In genomic region chr5:156947933-156948332, GRCh38 we compare ENCODE assay signal across 19 cellular contexts. TPM values are rescaled to one million over a fixed set of nuclear protein-coding genes. Genes with fewer than 3 reads are reported as not detected.
DNase-seq lines count a peak whose midpoint lies in the region; ATAC-seq and TF ChIP-seq lines count a peak whose summit lies in the region.
"Had no signal": no experiment of that assay in that cellular context is flagged by ENCODE, and none has a peak within 500 bp of the region (broad histone marks: within the 10 kb centered on the region; RNA-seq: fewer than 3 reads in every experiment).

No MANE protein-coding gene starts in this region.

- no peaks in the 10 kb centered on the region for H3K27me3 ChIP-seq in testis

- peaks cover 4% of the 10 kb centered on the region for H3K27me3 Mint-ChIP-seq in activated naive CD4-positive, alpha-beta T cell treated with anti-CD3 and anti-CD28 coated beads, Interleukin-2, amount 10 ng/mL, durations not matched to agents 7 days and 5 days
- no peaks in the 10 kb centered on the region for H3K27me3 Mint-ChIP-seq in T-helper 2 cell treated with Interferon-gamma antibody and Interleukin-4, amounts not matched to agents 5 μg/mL and 100 μg/mL, for 36 hours (ENCODE audit: low read depth)
- H3K27me3 Mint-ChIP-seq in activated naive CD8-positive, alpha-beta T cell treated with anti-CD3 and anti-CD28 coated beads, Interleukin-2, amount 10 ng/mL, durations not matched to agents 7 days and 5 days: no peaks in the 10 kb centered on the region

- no peak overlapping the region for H3K27ac Mint-ChIP-seq in activated naive CD4-positive, alpha-beta T cell treated with anti-CD3 and anti-CD28 coated beads, Interleukin-2, amount 10 ng/mL, durations not matched to agents 7 days and 5 days
- peak overlapping the region; percentile 34 for H3K27ac Mint-ChIP-seq in T-helper 2 cell treated with Interferon-gamma antibody and Interleukin-4, amounts not matched to agents 5 μg/mL and 100 μg/mL, for 36 hours
- H3K27ac Mint-ChIP-seq in activated naive CD8-positive, alpha-beta T cell treated with anti-CD3 and anti-CD28 coated beads, Interleukin-2, amount 10 ng/mL, durations not matched to agents 7 days and 5 days: peak overlapping the region; percentile 67
- H3K27ac Mint-ChIP-seq: CD14-positive monocyte, IgD-negative memory B cell had no signal

- intact Hi-C loops in testis (cut with DNase I; ENCODE audit: low total_unique reads): no loop called here

- no peak overlapping the region for H3K27ac ChIP-seq in testis
- H3K27ac ChIP-seq: GM23248 had no signal

- CTCF ChIA-PET in activated naive CD4-positive, alpha-beta T cell treated with anti-CD3 and anti-CD28 coated beads, Interleukin-2, amount 10 ng/mL, durations not matched to agents 7 days and 5 days (lab: Charles Lee): interaction anchor here (1.6 kb wide), 1 partner anchor 76 kb away, joined by 4 read pairs; no protein-coding TSS in a partner anchor

- H3K36me3 Mint-ChIP-seq in activated naive CD4-positive, alpha-beta T cell treated with anti-CD3 and anti-CD28 coated beads, Interleukin-2, amount 10 ng/mL, durations not matched to agents 7 days and 5 days: peaks cover 39% of the 10 kb centered on the region
- H3K36me3 Mint-ChIP-seq in T-helper 2 cell treated with Interferon-gamma antibody and Interleukin-4, amounts not matched to agents 5 μg/mL and 100 μg/mL, for 36 hours (ENCODE audit: low read depth): peaks cover 6% of the 10 kb centered on the region
- peaks cover 47% of the 10 kb centered on the region for H3K36me3 Mint-ChIP-seq in activated naive CD8-positive, alpha-beta T cell treated with anti-CD3 and anti-CD28 coated beads, Interleukin-2, amount 10 ng/mL, durations not matched to agents 7 days and 5 days
- H3K36me3 Mint-ChIP-seq: CD14-positive monocyte, IgD-negative memory B cell had no signal

- no peaks in the 10 kb centered on the region for H3K4me1 ChIP-seq in testis

- TF ChIP-seq CTCF in testis (IDR thresholded peaks at IDR 0.05): no peak

- H3K4me1 Mint-ChIP-seq in activated naive CD4-positive, alpha-beta T cell treated with anti-CD3 and anti-CD28 coated beads, Interleukin-2, amount 10 ng/mL, durations not matched to agents 7 days and 5 days: peaks cover 26% of the 10 kb centered on the region
- H3K4me1 Mint-ChIP-seq in T-helper 2 cell treated with Interferon-gamma antibody and Interleukin-4, amounts not matched to agents 5 μg/mL and 100 μg/mL, for 36 hours (ENCODE audit: low read depth): peaks cover 15% of the 10 kb centered on the region
- H3K4me1 Mint-ChIP-seq in activated naive CD8-positive, alpha-beta T cell treated with anti-CD3 and anti-CD28 coated beads, Interleukin-2, amount 10 ng/mL, durations not matched to agents 7 days and 5 days: peaks cover 31% of the 10 kb centered on the region
- H3K4me1 Mint-ChIP-seq: CD14-positive monocyte, IgD-negative memory B cell had no signal

- peak; percentile 89 for ATAC-seq in activated naive CD8-positive, alpha-beta T cell treated with anti-CD3 and anti-CD28 coated beads, Interleukin-2, amount 10 ng/mL, durations not matched to agents 7 days and 5 days (ENCODE audit: low read depth)
- ATAC-seq: Panc1 had no signal

- POLR2A ChIA-PET in activated naive CD8-positive, alpha-beta T cell treated with anti-CD3 and anti-CD28 coated beads, Interleukin-2, amount 10 ng/mL, durations not matched to agents 7 days and 5 days (lab: Charles Lee): no interaction called here

- H3K4me3 Mint-ChIP-seq in activated naive CD4-positive, alpha-beta T cell treated with anti-CD3 and anti-CD28 coated beads, Interleukin-2, amount 10 ng/mL, durations not matched to agents 7 days and 5 days: no peak overlapping the region
- H3K4me3 Mint-ChIP-seq in T-helper 2 cell treated with Interferon-gamma antibody and Interleukin-4, amounts not matched to agents 5 μg/mL and 100 μg/mL, for 36 hours: no peak overlapping the region
- peak overlapping the region; percentile 13 for H3K4me3 Mint-ChIP-seq in activated naive CD8-positive, alpha-beta T cell treated with anti-CD3 and anti-CD28 coated beads, Interleukin-2, amount 10 ng/mL, durations not matched to agents 7 days and 5 days
- H3K4me3 Mint-ChIP-seq: CD14-positive monocyte, IgD-negative memory B cell had no signal

- no peaks in the 10 kb centered on the region for H3K9me3 ChIP-seq in testis

- peaks cover 12% of the 10 kb centered on the region for H3K9me3 Mint-ChIP-seq in activated naive CD4-positive, alpha-beta T cell treated with anti-CD3 and anti-CD28 coated beads, Interleukin-2, amount 10 ng/mL, durations not matched to agents 7 days and 5 days
- H3K9me3 Mint-ChIP-seq in T-helper 2 cell treated with Interferon-gamma antibody and Interleukin-4, amounts not matched to agents 5 μg/mL and 100 μg/mL, for 36 hours: no peaks in the 10 kb centered on the region
- H3K9me3 Mint-ChIP-seq in activated naive CD8-positive, alpha-beta T cell treated with anti-CD3 and anti-CD28 coated beads, Interleukin-2, amount 10 ng/mL, durations not matched to agents 7 days and 5 days: peaks cover 8% of the 10 kb centered on the region

- WGBS in testis, 2 donors: 73 to 84% methylated on average over 3 of the region's 3 CpGs

- H3K4me3 ChIP-seq in testis: no peak overlapping the region
- H3K4me3 ChIP-seq: GM23248 had no signal

- H3K36me3 ChIP-seq in testis (ENCODE audit: low read depth, missing control alignments): no peaks in the 10 kb centered on the region

- no peak for TF ChIP-seq POLR2A in testis (IDR thresholded peaks at IDR 0.05)

- peak; percentile 74 for DNase-seq in NCI-H2227 (lab: John Stamatoyannopoulos, UW; ENCODE audit: unreplicated experiment)
- DNase-seq in NCI-H2227 treated with DMSO at 0.1 percent for 48 hours (lab: John Stamatoyannopoulos, UW): no peak
- peak; percentile 67 for DNase-seq in activated naive CD4-positive, alpha-beta T cell treated with anti-CD3 and anti-CD28 coated beads, Interleukin-2, amount 10 ng/mL, durations not matched to agents 7 days and 5 days
- no peak for DNase-seq in activated naive CD4-positive, alpha-beta T cell (lab: John Stamatoyannopoulos, UW)
- DNase-seq in T-helper 2 cell treated with Interferon-gamma antibody and Interleukin-4, amounts not matched to agents 5 μg/mL and 100 μg/mL, for 36 hours (ENCODE audit: low spot score): peak; percentile 32
- DNase-seq in activated naive CD8-positive, alpha-beta T cell treated with anti-CD3 and anti-CD28 coated beads, Interleukin-2, amount 10 ng/mL, durations not matched to agents 7 days and 5 days: peak; percentile 61
- no peak for DNase-seq in islet precursor cell
- DNase-seq in testis: no peak
- DNase-seq: Calu3, GM23248, NCI-H1694, NCI-H2107, NCI-H69, Right ventricle myocardium superior had no signal

RNA-seq across cellular contexts. Expression of gene TIMD4, which starts 15.1 kb away (rescaled TPM):
- 1 to 10 TPM; 3.7 to 4.9 TPM for total RNA-seq in activated naive CD8-positive, alpha-beta T cell treated with anti-CD3 and anti-CD28 coated beads, Interleukin-2, amount 10 ng/mL, durations not matched to agents 7 days and 5 days
- 10 to 100 TPM; 34.4 to 78.0 TPM for total RNA-seq in testis
- polyA plus RNA-seq in testis (ENCODE audit: insufficient read depth, low read depth, low replicate concordance): 197 TPM
- total RNA-seq: A172, Calu3, GM23248, HT-29, Right ventricle myocardium superior had no signal
- polyA plus RNA-seq: GM23248, IgD-negative memory B cell had no signal

Comparison
In these comparisons a context has a peak if more than half of its experiments do, and no peak if none do; other contexts are left out.
1. DNase-seq: peak in NCI-H2227 (single experiment), activated naive CD4-positive, alpha-beta T cell treated with anti-CD3 and anti-CD28 coated beads, Interleukin-2, amount 10 ng/mL, durations not matched to agents 7 days and 5 days (single experiment), T-helper 2 cell treated with Interferon-gamma antibody and Interleukin-4, amounts not matched to agents 5 μg/mL and 100 μg/mL, for 36 hours (single experiment) and activated naive CD8-positive, alpha-beta T cell treated with anti-CD3 and anti-CD28 coated beads, Interleukin-2, amount 10 ng/mL, durations not matched to agents 7 days and 5 days (single experiment); none in NCI-H2227 treated with DMSO at 0.1 percent for 48 hours (single experiment), activated naive CD4-positive, alpha-beta T cell (0 of 4), islet precursor cell (single experiment) and testis (single experiment).
2. RNA of gene TIMD4, which starts 15.1 kb away (total RNA-seq): 34.4 to 78.0 TPM in testis; 3.7 to 4.9 TPM in activated naive CD8-positive, alpha-beta T cell treated with anti-CD3 and anti-CD28 coated beads, Interleukin-2, amount 10 ng/mL, durations not matched to agents 7 days and 5 days; every median in the first group is over 4 times any median in the second.